In genomic region chr16:2450535-2450934, GRCh38 we compare ENCODE assay signal across 14 cellular contexts.
"Had no signal": no experiment of that assay in that cellular context is flagged by ENCODE, and none has a peak within 500 bp of the region (broad histone marks: within the 10 kb centered on the region; RNA-seq: fewer than 3 reads in every experiment).

No MANE protein-coding gene starts in this region.

- H3K27ac Mint-ChIP-seq: activated naive CD4-positive, alpha-beta T cell treated with anti-CD3 and anti-CD28 coated beads, Interleukin-2, amount 50 U/mL, for 24 hours had no signal

- DNase-seq: activated CD4-positive, CD25-positive, alpha-beta regulatory T cell; activated T-cell treated with anti-CD3 and anti-CD28 coated beads, Interleukin-2, amount 50 U/mL, for 1 hour; amniotic stem cell; heart left ventricle; left ventricle myocardium superior; mesendoderm; retina; small intestine; stomach; T-helper 2 cell had no signal

- H3K4me1 ChIP-seq: esophagus muscularis mucosa, heart left ventricle, stomach had no signal

- H3K4me1 Mint-ChIP-seq: activated naive CD4-positive, alpha-beta T cell treated with anti-CD3 and anti-CD28 coated beads, Interleukin-2, amount 50 U/mL, for 24 hours had no signal

- H3K27me3 Mint-ChIP-seq: activated naive CD4-positive, alpha-beta T cell treated with anti-CD3 and anti-CD28 coated beads, Interleukin-2, amount 50 U/mL, for 24 hours had no signal

- H3K4me3 ChIP-seq: esophagus muscularis mucosa, heart left ventricle, ovary, stomach, tibial nerve had no signal

- H3K4me3 Mint-ChIP-seq: activated naive CD4-positive, alpha-beta T cell treated with anti-CD3 and anti-CD28 coated beads, Interleukin-2, amount 50 U/mL, for 24 hours had no signal

- H3K27ac ChIP-seq: esophagus muscularis mucosa, heart left ventricle, ovary, stomach, tibial nerve had no signal

- H3K27me3 ChIP-seq: esophagus muscularis mucosa, heart left ventricle, ovary, stomach, tibial nerve had no signal

- H3K9me3 ChIP-seq: esophagus muscularis mucosa, heart left ventricle, ovary, stomach, tibial nerve had no signal

- H3K9me3 Mint-ChIP-seq: activated naive CD4-positive, alpha-beta T cell treated with anti-CD3 and anti-CD28 coated beads, Interleukin-2, amount 50 U/mL, for 24 hours had no signal

- ATAC-seq: left ventricle myocardium superior had no signal

- H3K36me3 ChIP-seq: ovary had no signal
